ENCODE assay signal across 39 cellular contexts in genomic region chr6:86969573-86969972, GRCh38. TPM values are rescaled to one million over a fixed set of nuclear protein-coding genes. Genes with fewer than 3 reads are reported as not detected.
DNase-seq lines count a peak whose midpoint lies in the region; ATAC-seq, FAIRE-seq and TF ChIP-seq lines count a peak whose summit lies in the region.
"Had no signal": no experiment of that assay in that cellular context is flagged by ENCODE, and none has a peak within 500 bp of the region (broad histone marks: within the 10 kb centered on the region; RNA-seq: fewer than 3 reads in every experiment).

No MANE protein-coding gene starts in this region.

- no peaks in the 10 kb centered on the region for H3K27me3 ChIP-seq in bronchial epithelial cell (ENCODE audit: control insufficient read depth, insufficient read depth, low read length)
- H3K27me3 ChIP-seq in small intestine (ENCODE audit: control insufficient read depth in 2 of 2, insufficient read depth in 2 of 2, low read length in 2 of 2), result no peaks in the 10 kb centered on the region
- H3K27me3 ChIP-seq: gastroesophageal sphincter, hepatocyte, Peyer's patch, sigmoid colon, transverse colon had no signal

- no peaks in the 10 kb centered on the region for H3K27me3 Mint-ChIP-seq in activated CD8-positive, alpha-beta T cell treated with anti-CD3 and anti-CD28 coated beads, Interleukin-2, amount 10 ng/mL, durations not matched to agents 7 days and 5 days (ENCODE audit: low read depth)
- H3K27me3 Mint-ChIP-seq: progenitor cell of endocrine pancreas had no signal

- no peak for ATAC-seq in activated CD8-positive, alpha-beta T cell treated with anti-CD3 and anti-CD28 coated beads, Interleukin-2, amount 10 ng/mL, durations not matched to agents 7 days and 5 days
- ATAC-seq: activated CD8-positive, alpha-beta memory T cell treated with anti-CD3 and anti-CD28 coated beads, Interleukin-2, amount 10 ng/mL, durations not matched to agents 7 days and 5 days; activated naive CD8-positive, alpha-beta T cell treated with anti-CD3 and anti-CD28 coated beads, Interleukin-2, amount 50 U/mL, for 24 hours; gastroesophageal sphincter; lower lobe of right lung; natural killer cell had no signal

- CTCF ChIA-PET in activated CD8-positive, alpha-beta T cell treated with anti-CD3 and anti-CD28 coated beads, Interleukin-2, amount 10 ng/mL, durations not matched to agents 7 days and 5 days (lab: Charles Lee), result no interaction called here

- H3K4me3 ChIP-seq in bronchial epithelial cell (ENCODE audit: low read depth, low read length) (no peak overlapping the region), small intestine (ENCODE audit: low read depth in 1 of 2, low read length in 2 of 2) (no peak overlapping the region)
- H3K4me3 ChIP-seq: gastroesophageal sphincter, hepatocyte, lower lobe of right lung, Peyer's patch, sigmoid colon, SJSA1, transverse colon had no signal

- POLR2A ChIA-PET in activated CD8-positive, alpha-beta T cell treated with anti-CD3 and anti-CD28 coated beads, Interleukin-2, amount 10 ng/mL, durations not matched to agents 7 days and 5 days (lab: Charles Lee), result no interaction called here

- no peaks in the 10 kb centered on the region for H3K4me1 Mint-ChIP-seq in activated CD8-positive, alpha-beta T cell treated with anti-CD3 and anti-CD28 coated beads, Interleukin-2, amount 10 ng/mL, durations not matched to agents 7 days and 5 days (ENCODE audit: low read depth)
- H3K4me1 Mint-ChIP-seq: activated CD8-positive, alpha-beta memory T cell treated with anti-CD3 and anti-CD28 coated beads, Interleukin-2, amount 10 ng/mL, durations not matched to agents 7 days and 5 days; activated naive CD8-positive, alpha-beta T cell treated with anti-CD3 and anti-CD28 coated beads, Interleukin-2, amount 50 U/mL, for 24 hours; natural killer cell had no signal

- peak; percentile 55 for FAIRE-seq in bronchial epithelial cell (lab: Jason Lieb, UNC)
- no peak for FAIRE-seq in small intestine (lab: Jason Lieb, UNC)
- FAIRE-seq: HTR-8/SVneo had no signal

- 26 to 59% (median 35%) methylated on average over 4 of the region's 4 CpGs for WGBS in small intestine, 3 donors

- H3K36me3 Mint-ChIP-seq in activated CD8-positive, alpha-beta T cell treated with anti-CD3 and anti-CD28 coated beads, Interleukin-2, amount 10 ng/mL, durations not matched to agents 7 days and 5 days (ENCODE audit: low read depth), result no peaks in the 10 kb centered on the region
- H3K36me3 Mint-ChIP-seq: activated CD8-positive, alpha-beta memory T cell treated with anti-CD3 and anti-CD28 coated beads, Interleukin-2, amount 10 ng/mL, durations not matched to agents 7 days and 5 days; natural killer cell had no signal

- H3K9me3 ChIP-seq in small intestine (ENCODE audit: control insufficient read depth, low read depth), result no peaks in the 10 kb centered on the region
- H3K9me3 ChIP-seq: gastroesophageal sphincter, lower lobe of right lung, Peyer's patch, sigmoid colon, SJSA1, transverse colon had no signal

- DNase-seq in HT1080 (ENCODE audit: low read depth) (peak; percentile 62), OCI-M1 (lab: John Stamatoyannopoulos, UW) (peak; percentile 47), bronchial epithelial cell (ENCODE audit: low read depth) (peak; percentile 44), small intestine (peak; percentile 18), anterior cingulate cortex (lab: John Stamatoyannopoulos, UW) (no peak), putamen (ENCODE audit: low spot score) (no peak)
- DNase-seq in activated CD8-positive, alpha-beta T cell treated with anti-CD3 and anti-CD28 coated beads, Interleukin-2, amount 10 ng/mL, durations not matched to agents 7 days and 5 days, result no peak
- DNase-seq: activated CD8-positive, alpha-beta memory T cell treated with anti-CD3 and anti-CD28 coated beads, Interleukin-2, amount 10 ng/mL, durations not matched to agents 7 days and 5 days; activated naive CD4-positive, alpha-beta T cell; activated naive CD8-positive, alpha-beta T cell treated with anti-CD3 and anti-CD28 coated beads, Interleukin-2, amount 50 U/mL, for 24 hours; activated T-cell treated with anti-CD3 and anti-CD28 coated beads, Interleukin-2, amount 50 U/mL, for 48 hours; C1 segment of cervical spinal cord; cerebellar nuclear complex; COR-L47; DMS79 treated with DMSO at 0.1 percent for 48 hours; GF-D8; KBM-7; lower lobe of right lung; MV-4-11; natural killer cell; NCI-H1436; NCI-H2081; NCI-H526; NK-92 treated with Interleukin-12 subunit alpha and Interleukin-12 subunit beta, amount 100 ng/mL, for 24 hours; nucleus accumbens; Peyer's patch; sigmoid colon; stimulated activated CD4-positive, alpha-beta T cell treated with anti-CD3 and anti-CD28 coated beads, Interleukin-4, amount 100 ng/mL, for 4 hours; T1000; transverse colon had no signal

- TF ChIP-seq CTCF in bronchial epithelial cell (IDR thresholded peaks at IDR 0.05; ENCODE audit: insufficient read depth, low read length, severe bottlenecking), result no peak

- no peak overlapping the region for H3K27ac Mint-ChIP-seq in activated CD8-positive, alpha-beta T cell treated with anti-CD3 and anti-CD28 coated beads, Interleukin-2, amount 10 ng/mL, durations not matched to agents 7 days and 5 days
- H3K27ac Mint-ChIP-seq: activated CD8-positive, alpha-beta memory T cell treated with anti-CD3 and anti-CD28 coated beads, Interleukin-2, amount 10 ng/mL, durations not matched to agents 7 days and 5 days; activated naive CD8-positive, alpha-beta T cell treated with anti-CD3 and anti-CD28 coated beads, Interleukin-2, amount 50 U/mL, for 24 hours; natural killer cell; progenitor cell of endocrine pancreas had no signal

- H3K36me3 ChIP-seq in bronchial epithelial cell (ENCODE audit: control insufficient read depth, insufficient read depth, low read length) (no peaks in the 10 kb centered on the region), small intestine (ENCODE audit: control insufficient read depth in 2 of 2, insufficient read depth in 2 of 2, low read length in 2 of 2) (no peaks in the 10 kb centered on the region)
- H3K36me3 ChIP-seq: gastroesophageal sphincter, lower lobe of right lung, Peyer's patch, sigmoid colon, SJSA1, transverse colon had no signal

- H3K4me1 ChIP-seq in small intestine (ENCODE audit: control insufficient read depth in 2 of 2, insufficient read depth in 1 of 2, low read depth in 1 of 2, low read length in 1 of 2), result no peaks in the 10 kb centered on the region
- H3K4me1 ChIP-seq: gastroesophageal sphincter, lower lobe of right lung, Peyer's patch, sigmoid colon, SJSA1, transverse colon had no signal

- H3K9me3 Mint-ChIP-seq in activated CD8-positive, alpha-beta T cell treated with anti-CD3 and anti-CD28 coated beads, Interleukin-2, amount 10 ng/mL, durations not matched to agents 7 days and 5 days (ENCODE audit: insufficient read depth), result no peaks in the 10 kb centered on the region
- H3K9me3 Mint-ChIP-seq: activated naive CD8-positive, alpha-beta T cell treated with anti-CD3 and anti-CD28 coated beads, Interleukin-2, amount 50 U/mL, for 24 hours had no signal

- no peak overlapping the region for H3K27ac ChIP-seq in small intestine (ENCODE audit: low read depth in 1 of 2, low read length in 1 of 2)
- H3K27ac ChIP-seq: gastroesophageal sphincter, hepatocyte, lower lobe of right lung, Peyer's patch, sigmoid colon, SJSA1, transverse colon had no signal

- no peak overlapping the region for H3K4me3 Mint-ChIP-seq in activated CD8-positive, alpha-beta T cell treated with anti-CD3 and anti-CD28 coated beads, Interleukin-2, amount 10 ng/mL, durations not matched to agents 7 days and 5 days
- H3K4me3 Mint-ChIP-seq: activated CD8-positive, alpha-beta memory T cell treated with anti-CD3 and anti-CD28 coated beads, Interleukin-2, amount 10 ng/mL, durations not matched to agents 7 days and 5 days; activated naive CD8-positive, alpha-beta T cell treated with anti-CD3 and anti-CD28 coated beads, Interleukin-2, amount 50 U/mL, for 24 hours; natural killer cell had no signal

RNA-seq across cellular contexts. Expression of gene HTR1E, which starts 32.2 kb away (rescaled TPM):
- not detected in 2 replicates for total RNA-seq in HT1080 (2014; rRNA removed; shearing (Covaris generic))
- not detected in 2 replicates for polyA plus RNA-seq in HT1080 (2015; cell fraction: cytosol; rRNA removed)
- polyA plus RNA-seq in HT1080 (2015; cell fraction: nucleus; rRNA removed), result not detected in 2 replicates
- not detected in 2 replicates for total RNA-seq in bronchial epithelial cell
- not detected for polyA plus RNA-seq in small intestine
- not detected for total RNA-seq in activated CD8-positive, alpha-beta T cell treated with anti-CD3 and anti-CD28 coated beads, Interleukin-2, amount 10 ng/mL, durations not matched to agents 7 days and 5 days
- total RNA-seq: activated CD8-positive, alpha-beta memory T cell treated with anti-CD3 and anti-CD28 coated beads, Interleukin-2, amount 10 ng/mL, durations not matched to agents 7 days and 5 days; dermis microvascular lymphatic vessel endothelial cell; fibroblast of lung; lower lobe of right lung; mononuclear cell; natural killer cell; Peyer's patch; progenitor cell of endocrine pancreas; sigmoid colon; SJSA1; subcutaneous adipose tissue; transverse colon had no signal
- polyA plus RNA-seq: fibroblast of lung had no signal

Comparison
In these comparisons a context has a peak if more than half of its experiments do, and no peak if none do; other contexts are left out.
1. DNase-seq: peak in HT1080 (single experiment), OCI-M1 (single experiment), bronchial epithelial cell (single experiment) and small intestine (single experiment); none in activated CD8-positive, alpha-beta T cell treated with anti-CD3 and anti-CD28 coated beads, Interleukin-2, amount 10 ng/mL, durations not matched to agents 7 days and 5 days (single experiment), anterior cingulate cortex (0 of 58) and putamen (single experiment).